ENCODE assay signal across 1 cellular context in the genomic region with DNA sequence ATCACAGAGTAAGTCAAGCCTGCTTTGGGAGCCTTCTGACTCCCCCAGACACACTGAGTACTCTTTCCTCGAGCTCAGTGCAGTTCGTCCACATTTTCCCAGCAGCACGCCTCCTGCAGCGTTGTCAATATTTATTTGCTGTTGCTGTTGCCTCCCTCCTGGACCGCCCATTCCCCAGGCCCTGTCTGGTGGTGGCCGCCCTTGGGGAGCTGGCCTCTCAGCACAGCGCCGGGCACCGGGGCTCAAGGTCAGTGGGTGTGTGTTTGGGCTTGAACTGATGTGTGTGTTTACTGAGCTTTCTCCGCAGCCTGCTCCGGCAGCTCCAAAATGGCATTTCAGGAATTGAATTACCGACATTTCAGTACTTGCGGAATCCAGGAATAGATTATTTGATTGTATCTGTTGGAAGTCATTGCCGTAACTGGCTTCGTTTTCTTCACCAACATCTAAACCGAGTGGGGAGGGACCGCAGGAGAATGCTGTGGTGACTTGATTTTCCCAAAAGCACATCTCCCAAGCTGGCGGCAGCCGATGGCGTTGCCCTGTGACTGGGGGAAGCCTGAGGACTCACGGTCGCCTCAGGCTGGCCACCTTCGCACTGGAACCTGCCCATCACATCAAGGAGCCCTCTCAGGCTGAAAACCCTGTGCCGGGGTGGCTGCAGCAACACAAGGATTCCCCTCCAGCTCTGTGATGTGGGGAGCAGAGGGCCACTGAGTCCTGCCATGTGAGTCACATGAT.
A peak's percentile ranks its signal among the peaks of the same experiment; 100 is the strongest.
TF ChIP-seq lines count a peak whose summit lies in the region.

No MANE protein-coding gene starts in this region.

TF ChIP-seq in HepG2, 621 proteins besides CTCF, POLR2A, EP300 and RAD21 (continued from another document and continues in another):
- TF ChIP-seq ZBED4 (CRISPR knock-in tag; IDR thresholded peaks at IDR 0.05; ENCODE audit: borderline replicate concordance): peak; percentile 93; the same call in 1 of the 2 replicates
- TF ChIP-seq TERF1 (CRISPR knock-in tag; IDR thresholded peaks at IDR 0.05): no peak
- peak; percentile 83 for TF ChIP-seq ZMYM4 (CRISPR knock-in tag; IDR thresholded peaks at IDR 0.05)
- no peak for TF ChIP-seq CERS6 (CRISPR knock-in tag; IDR thresholded peaks at IDR 0.05)
- peak; percentile 92 for TF ChIP-seq SPEN (CRISPR knock-in tag; IDR thresholded peaks at IDR 0.05; ENCODE audit: low read depth)
- 0 out of 2 replicates have a peak, but pooled peaks have one; percentile 0 for TF ChIP-seq ZNF761 (CRISPR knock-in tag; conservative IDR thresholded peaks at IDR 0.05)
- peak; percentile 95 for TF ChIP-seq IRF2 (CRISPR knock-in tag; IDR thresholded peaks at IDR 0.05)
- TF ChIP-seq, protein P1, sequence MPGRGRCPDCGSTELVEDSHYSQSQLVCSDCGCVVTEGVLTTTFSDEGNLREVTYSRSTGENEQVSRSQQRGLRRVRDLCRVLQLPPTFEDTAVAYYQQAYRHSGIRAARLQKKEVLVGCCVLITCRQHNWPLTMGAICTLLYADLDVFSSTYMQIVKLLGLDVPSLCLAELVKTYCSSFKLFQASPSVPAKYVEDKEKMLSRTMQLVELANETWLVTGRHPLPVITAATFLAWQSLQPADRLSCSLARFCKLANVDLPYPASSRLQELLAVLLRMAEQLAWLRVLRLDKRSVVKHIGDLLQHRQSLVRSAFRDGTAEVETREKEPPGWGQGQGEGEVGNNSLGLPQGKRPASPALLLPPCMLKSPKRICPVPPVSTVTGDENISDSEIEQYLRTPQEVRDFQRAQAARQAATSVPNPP (CRISPR knock-in tag; IDR thresholded peaks at IDR 0.05): no peak
- TF ChIP-seq, protein P2, sequence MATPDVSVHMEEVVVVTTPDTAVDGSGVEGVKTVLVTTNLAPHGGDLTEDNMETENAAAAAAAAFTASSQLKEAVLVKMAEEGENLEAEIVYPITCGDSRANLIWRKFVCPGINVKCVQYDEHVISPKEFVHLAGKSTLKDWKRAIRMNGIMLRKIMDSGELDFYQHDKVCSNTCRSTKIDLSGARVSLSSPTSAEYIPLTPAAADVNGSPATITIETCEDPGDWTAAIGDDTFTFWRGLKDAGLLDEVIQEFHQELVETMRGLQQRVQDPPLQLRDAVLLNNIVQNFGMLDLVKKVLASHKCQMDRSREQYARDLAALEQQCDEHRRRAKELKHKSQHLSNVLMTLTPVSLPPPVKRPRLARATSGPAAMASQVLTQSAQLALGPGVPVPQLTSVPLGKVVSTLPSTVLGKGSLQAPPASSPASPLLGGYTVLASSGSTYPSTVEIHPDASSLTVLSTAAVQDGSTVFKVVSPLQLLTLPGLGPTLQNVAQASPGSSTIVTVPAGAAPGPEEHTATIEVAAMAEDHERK (CRISPR knock-in tag; IDR thresholded peaks at IDR 0.05; ENCODE audit: low read depth): no peak
- peak; percentile 87; the same call in 1 of the 2 replicates for TF ChIP-seq ZSCAN22 (CRISPR knock-in tag; IDR thresholded peaks at IDR 0.05)
- TF ChIP-seq ZNF7 (CRISPR knock-in tag; IDR thresholded peaks at IDR 0.05): no peak; the same call in 1 of the 2 replicates
- TF ChIP-seq, protein P3, sequence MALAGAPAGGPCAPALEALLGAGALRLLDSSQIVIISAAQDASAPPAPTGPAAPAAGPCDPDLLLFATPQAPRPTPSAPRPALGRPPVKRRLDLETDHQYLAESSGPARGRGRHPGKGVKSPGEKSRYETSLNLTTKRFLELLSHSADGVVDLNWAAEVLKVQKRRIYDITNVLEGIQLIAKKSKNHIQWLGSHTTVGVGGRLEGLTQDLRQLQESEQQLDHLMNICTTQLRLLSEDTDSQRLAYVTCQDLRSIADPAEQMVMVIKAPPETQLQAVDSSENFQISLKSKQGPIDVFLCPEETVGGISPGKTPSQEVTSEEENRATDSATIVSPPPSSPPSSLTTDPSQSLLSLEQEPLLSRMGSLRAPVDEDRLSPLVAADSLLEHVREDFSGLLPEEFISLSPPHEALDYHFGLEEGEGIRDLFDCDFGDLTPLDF (CRISPR knock-in tag; IDR thresholded peaks at IDR 0.05): no peak; the same call in 1 of the 2 replicates
- TF ChIP-seq ZBTB7A (CRISPR knock-in tag; IDR thresholded peaks at IDR 0.05): peak; percentile 60; the same call in 1 of the 2 replicates
- TF ChIP-seq, protein P4, sequence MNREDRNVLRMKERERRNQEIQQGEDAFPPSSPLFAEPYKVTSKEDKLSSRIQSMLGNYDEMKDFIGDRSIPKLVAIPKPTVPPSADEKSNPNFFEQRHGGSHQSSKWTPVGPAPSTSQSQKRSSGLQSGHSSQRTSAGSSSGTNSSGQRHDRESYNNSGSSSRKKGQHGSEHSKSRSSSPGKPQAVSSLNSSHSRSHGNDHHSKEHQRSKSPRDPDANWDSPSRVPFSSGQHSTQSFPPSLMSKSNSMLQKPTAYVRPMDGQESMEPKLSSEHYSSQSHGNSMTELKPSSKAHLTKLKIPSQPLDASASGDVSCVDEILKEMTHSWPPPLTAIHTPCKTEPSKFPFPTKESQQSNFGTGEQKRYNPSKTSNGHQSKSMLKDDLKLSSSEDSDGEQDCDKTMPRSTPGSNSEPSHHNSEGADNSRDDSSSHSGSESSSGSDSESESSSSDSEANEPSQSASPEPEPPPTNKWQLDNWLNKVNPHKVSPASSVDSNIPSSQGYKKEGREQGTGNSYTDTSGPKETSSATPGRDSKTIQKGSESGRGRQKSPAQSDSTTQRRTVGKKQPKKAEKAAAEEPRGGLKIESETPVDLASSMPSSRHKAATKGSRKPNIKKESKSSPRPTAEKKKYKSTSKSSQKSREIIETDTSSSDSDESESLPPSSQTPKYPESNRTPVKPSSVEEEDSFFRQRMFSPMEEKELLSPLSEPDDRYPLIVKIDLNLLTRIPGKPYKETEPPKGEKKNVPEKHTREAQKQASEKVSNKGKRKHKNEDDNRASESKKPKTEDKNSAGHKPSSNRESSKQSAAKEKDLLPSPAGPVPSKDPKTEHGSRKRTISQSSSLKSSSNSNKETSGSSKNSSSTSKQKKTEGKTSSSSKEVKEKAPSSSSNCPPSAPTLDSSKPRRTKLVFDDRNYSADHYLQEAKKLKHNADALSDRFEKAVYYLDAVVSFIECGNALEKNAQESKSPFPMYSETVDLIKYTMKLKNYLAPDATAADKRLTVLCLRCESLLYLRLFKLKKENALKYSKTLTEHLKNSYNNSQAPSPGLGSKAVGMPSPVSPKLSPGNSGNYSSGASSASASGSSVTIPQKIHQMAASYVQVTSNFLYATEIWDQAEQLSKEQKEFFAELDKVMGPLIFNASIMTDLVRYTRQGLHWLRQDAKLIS (CRISPR knock-in tag; IDR thresholded peaks at IDR 0.05): no peak
- TF ChIP-seq ONECUT2 (CRISPR knock-in tag; IDR thresholded peaks at IDR 0.05): no peak
- no peak for TF ChIP-seq ZNF776 (CRISPR knock-in tag; IDR thresholded peaks at IDR 0.05)
- peak; percentile 99 for TF ChIP-seq HDAC1 (CRISPR knock-in tag; IDR thresholded peaks at IDR 0.05)
- peak; percentile 48 for TF ChIP-seq PHF8 (CRISPR knock-in tag; IDR thresholded peaks at IDR 0.05)
- 0 out of 2 replicates have a peak, but pooled peaks have one; percentile 44 for TF ChIP-seq MYNN (CRISPR knock-in tag; IDR thresholded peaks at IDR 0.05; ENCODE audit: low read depth)
- peak; percentile 90; the same call in 1 of the 2 replicates for TF ChIP-seq ZNF350 (CRISPR knock-in tag; IDR thresholded peaks at IDR 0.05; ENCODE audit: borderline replicate concordance, low read depth)
- TF ChIP-seq NR2F1 (CRISPR knock-in tag; IDR thresholded peaks at IDR 0.05): peak in 1 of 2 experiments; percentile 84; a peak in 1 of 4 replicates
- peak; percentile 98 for TF ChIP-seq UBTF (CRISPR knock-in tag; IDR thresholded peaks at IDR 0.05)
- TF ChIP-seq ZNF501 (CRISPR knock-in tag; IDR thresholded peaks at IDR 0.05): peak; percentile 84
- TF ChIP-seq ELF4 (CRISPR knock-in tag; IDR thresholded peaks at IDR 0.05; ENCODE audit: borderline replicate concordance): no peak
- TF ChIP-seq, protein P5, sequence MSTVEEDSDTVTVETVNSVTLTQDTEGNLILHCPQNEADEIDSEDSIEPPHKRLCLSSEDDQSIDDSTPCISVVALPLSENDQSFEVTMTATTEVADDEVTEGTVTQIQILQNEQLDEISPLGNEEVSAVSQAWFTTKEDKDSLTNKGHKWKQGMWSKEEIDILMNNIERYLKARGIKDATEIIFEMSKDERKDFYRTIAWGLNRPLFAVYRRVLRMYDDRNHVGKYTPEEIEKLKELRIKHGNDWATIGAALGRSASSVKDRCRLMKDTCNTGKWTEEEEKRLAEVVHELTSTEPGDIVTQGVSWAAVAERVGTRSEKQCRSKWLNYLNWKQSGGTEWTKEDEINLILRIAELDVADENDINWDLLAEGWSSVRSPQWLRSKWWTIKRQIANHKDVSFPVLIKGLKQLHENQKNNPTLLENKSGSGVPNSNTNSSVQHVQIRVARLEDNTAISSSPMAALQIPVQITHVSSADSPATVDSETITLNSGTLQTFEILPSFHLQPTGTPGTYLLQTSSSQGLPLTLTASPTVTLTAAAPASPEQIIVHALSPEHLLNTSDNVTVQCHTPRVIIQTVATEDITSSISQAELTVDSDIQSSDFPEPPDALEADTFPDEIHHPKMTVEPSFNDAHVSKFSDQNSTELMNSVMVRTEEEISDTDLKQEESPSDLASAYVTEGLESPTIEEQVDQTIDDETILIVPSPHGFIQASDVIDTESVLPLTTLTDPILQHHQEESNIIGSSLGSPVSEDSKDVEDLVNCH (CRISPR knock-in tag; IDR thresholded peaks at IDR 0.05): no peak
- TF ChIP-seq, protein P6, sequence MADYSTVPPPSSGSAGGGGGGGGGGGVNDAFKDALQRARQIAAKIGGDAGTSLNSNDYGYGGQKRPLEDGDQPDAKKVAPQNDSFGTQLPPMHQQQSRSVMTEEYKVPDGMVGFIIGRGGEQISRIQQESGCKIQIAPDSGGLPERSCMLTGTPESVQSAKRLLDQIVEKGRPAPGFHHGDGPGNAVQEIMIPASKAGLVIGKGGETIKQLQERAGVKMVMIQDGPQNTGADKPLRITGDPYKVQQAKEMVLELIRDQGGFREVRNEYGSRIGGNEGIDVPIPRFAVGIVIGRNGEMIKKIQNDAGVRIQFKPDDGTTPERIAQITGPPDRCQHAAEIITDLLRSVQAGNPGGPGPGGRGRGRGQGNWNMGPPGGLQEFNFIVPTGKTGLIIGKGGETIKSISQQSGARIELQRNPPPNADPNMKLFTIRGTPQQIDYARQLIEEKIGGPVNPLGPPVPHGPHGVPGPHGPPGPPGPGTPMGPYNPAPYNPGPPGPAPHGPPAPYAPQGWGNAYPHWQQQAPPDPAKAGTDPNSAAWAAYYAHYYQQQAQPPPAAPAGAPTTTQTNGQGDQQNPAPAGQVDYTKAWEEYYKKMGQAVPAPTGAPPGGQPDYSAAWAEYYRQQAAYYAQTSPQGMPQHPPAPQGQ (CRISPR knock-in tag; IDR thresholded peaks at IDR 0.05; ENCODE audit: borderline replicate concordance): no peak
- 0 out of 2 replicates have a peak, but pooled peaks have one; percentile 53 for TF ChIP-seq BRCA1 (CRISPR knock-in tag; IDR thresholded peaks at IDR 0.05)
- peak; percentile 89 for TF ChIP-seq REPIN1 (CRISPR knock-in tag; IDR thresholded peaks at IDR 0.05; ENCODE audit: borderline replicate concordance, low read depth)
- TF ChIP-seq HDAC2 (CRISPR knock-in tag; IDR thresholded peaks at IDR 0.05): peak; percentile 100
- TF ChIP-seq MTA3 (CRISPR knock-in tag; IDR thresholded peaks at IDR 0.05): no peak
- TF ChIP-seq HNRNPH1 (optimal IDR thresholded peaks at IDR 0.05; ENCODE audit: low read depth, low read length): no peak
- peak; percentile 90; the same call in 1 of the 2 replicates for TF ChIP-seq ZNF557 (CRISPR knock-in tag; IDR thresholded peaks at IDR 0.05)
